8 cellular contexts compared by ENCODE assay signal in the genomic region with DNA sequence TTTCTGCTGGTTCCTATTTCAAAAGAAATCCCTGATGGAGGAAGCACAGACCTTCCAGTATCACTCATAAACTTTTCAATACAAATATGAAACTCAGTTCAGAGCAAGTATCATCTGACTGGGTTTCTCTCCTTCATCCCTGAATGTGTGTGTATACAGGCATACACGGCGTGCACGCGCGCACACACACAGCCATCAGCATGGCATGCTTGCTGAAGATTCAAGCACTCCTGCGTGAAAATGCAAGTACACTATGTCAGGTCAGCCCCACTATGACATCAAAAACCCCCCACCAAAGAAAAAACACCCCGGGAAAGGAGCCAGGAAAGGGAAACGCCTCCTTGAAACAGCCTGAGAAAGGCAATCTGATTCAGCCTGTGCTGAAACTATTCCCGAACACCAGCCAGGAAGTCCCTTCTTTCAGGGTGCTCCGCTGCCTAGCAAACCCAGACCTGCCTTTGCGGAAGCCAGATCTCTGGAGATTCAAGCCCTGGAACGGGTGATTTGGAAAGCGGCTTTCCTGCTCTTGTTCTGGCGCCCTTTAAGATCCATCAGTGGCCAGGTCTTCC. TPM values are rescaled to one million over a fixed set of nuclear protein-coding genes. Genes with fewer than 3 reads are reported as not detected.
A peak's percentile ranks its signal among the peaks of the same experiment; 100 is the strongest.
DNase-seq lines count a peak whose midpoint lies in the region; ATAC-seq, FAIRE-seq and TF ChIP-seq lines count a peak whose summit lies in the region.

No MANE protein-coding gene starts in this region.

- TF ChIP-seq CTCF in CD4-positive, alpha-beta T cell (IDR thresholded peaks at IDR 0.05) = no peak
- no peak for TF ChIP-seq CTCF in colonic mucosa (IDR thresholded peaks at IDR 0.05)

- H3K4me1 ChIP-seq in colonic mucosa = no peaks in the 10 kb centered on the region

- CTCF ChIA-PET in CD4-positive, alpha-beta T cell (lab: Charles Lee) = interaction anchor here (0.8 to 4.3 kb wide), 2 partner anchors 17 to 75 kb away, joined by 4 to 26 read pairs; no protein-coding TSS in a partner anchor

- H3K27ac ChIP-seq in CD4-positive, alpha-beta T cell (ENCODE audit: low read depth, low read length) = peak overlapping the region; percentile 21
- H3K27ac ChIP-seq in colonic mucosa = peak overlapping the region; percentile 52
- H3K27ac ChIP-seq in temporal lobe (ENCODE audit: low read depth, low read length) = peak overlapping the region; percentile 88

- FAIRE-seq in GM19239 (lab: Jason Lieb, UNC) = peak; percentile 52

- H3K9me3 ChIP-seq in CD4-positive, alpha-beta T cell (ENCODE audit: control insufficient read depth, low read length) = no peaks in the 10 kb centered on the region
- no peaks in the 10 kb centered on the region for H3K9me3 ChIP-seq in colonic mucosa

- peak overlapping the region; percentile 38 for H3K4me3 ChIP-seq in colonic mucosa

- intact Hi-C loops in CD4-positive, alpha-beta T cell (cut with DNase I, micrococcal nuclease) = loop anchor here (2.0 to 5.0 kb wide), 2 partner anchors 38 to 74 kb away; no protein-coding TSS in a partner anchor
- intact Hi-C loops in colonic mucosa (cut with DNase I) = loop anchor here (2.0 kb wide), 1 partner anchor 72 kb away; no protein-coding TSS in a partner anchor

- H3K27ac Mint-ChIP-seq in CD4-positive, alpha-beta T cell = no peak overlapping the region

- H3K4me1 Mint-ChIP-seq in CD4-positive, alpha-beta T cell (ENCODE audit: low read depth) = peaks cover 23% of the 10 kb centered on the region

- H3K9ac ChIP-seq in colonic mucosa (ENCODE audit: low read depth in 2 of 2, low read length in 2 of 2) = peak overlapping the region; percentile 54 to 75

- H3K36me3 Mint-ChIP-seq in CD4-positive, alpha-beta T cell (ENCODE audit: low read depth) = peaks cover 4% of the 10 kb centered on the region

- peaks cover 2% of the 10 kb centered on the region for H3K9me3 Mint-ChIP-seq in CD4-positive, alpha-beta T cell

- POLR2A ChIA-PET in CD4-positive, alpha-beta T cell (lab: Charles Lee) = interaction anchor here (1.4 to 4.4 kb wide), 9 partner anchors 9 to 75 kb away, joined by 3 to 80 read pairs (median 7); a partner anchor contains a TSS

- DNase-seq in CD4-positive, alpha-beta T cell = peak in 4 of 10 experiments; percentile 4 to 38 (median 8)
- DNase-seq in GM19239 (ENCODE audit: insufficient read length, low spot score) (no peak), NCI-H146 (lab: John Stamatoyannopoulos, UW) (peak; percentile 48), colonic mucosa (peak; percentile 55), left kidney (ENCODE audit: low read depth, low spot score) (peak; percentile 65), COLO829 (ENCODE audit: low spot score) (no peak)

- H3K36me3 ChIP-seq in colonic mucosa = no peaks in the 10 kb centered on the region

- no peak overlapping the region for H3K4me3 Mint-ChIP-seq in CD4-positive, alpha-beta T cell

- no peak for ATAC-seq in CD4-positive, alpha-beta T cell (ENCODE audit: poor library complexity)
- ATAC-seq in HG03039 (IDR thresholded peaks at IDR 0.05; ENCODE audit: unreplicated experiment) = no peak

- no peaks in the 10 kb centered on the region for H3K27me3 ChIP-seq in CD4-positive, alpha-beta T cell (ENCODE audit: control insufficient read depth, insufficient read depth, low read length)
- H3K27me3 ChIP-seq in colonic mucosa = no peaks in the 10 kb centered on the region

- H3K27me3 Mint-ChIP-seq in CD4-positive, alpha-beta T cell = no peaks in the 10 kb centered on the region

RNA-seq across cellular contexts. Expression of a gene that starts 0.8 kb away (rescaled TPM):
- total RNA-seq in CD4-positive, alpha-beta T cell = 10 to 100 TPM; 22.0 to 25.9 TPM
- total RNA-seq in colonic mucosa = 1 to 10 TPM; 4.4 to 6.3 TPM
- 7.1 TPM for total RNA-seq in temporal lobe

RNA-seq across cellular contexts. Expression of a gene that starts 19.1 kb away (rescaled TPM):
- 10 to 100 TPM; 52.7 to 53.2 TPM for total RNA-seq in CD4-positive, alpha-beta T cell
- total RNA-seq in colonic mucosa (10 to 100 TPM; 26.9 to 31.0 TPM), temporal lobe (40.1 TPM)

Comparison
In these comparisons a context has a peak if more than half of its experiments do, and no peak if none do; other contexts are left out.
1. DNase-seq: peak in NCI-H146 (single experiment), colonic mucosa (single experiment) and left kidney (single experiment); none in GM19239 (single experiment) and COLO829 (single experiment).
2. H3K27ac ChIP-seq: peak in every context shown above with its lines; median percentile 88 in temporal lobe; 52 in colonic mucosa; 21 in CD4-positive, alpha-beta T cell.